ENCODE assay signal across 8 cellular contexts in genomic region chr1:8702848-8703810, GRCh38.
DNase-seq lines count a peak whose midpoint lies in the region; ATAC-seq and TF ChIP-seq lines count a peak whose summit lies in the region.

No MANE protein-coding gene starts in this region.

- ATAC-seq in HG03439 (IDR thresholded peaks at IDR 0.05; ENCODE audit: unreplicated experiment), result peak; percentile 72
- ATAC-seq in left lung, result peak; percentile 88

- peaks cover 5% of the 10 kb centered on the region for H3K27me3 Mint-ChIP-seq in activated CD4-positive, alpha-beta T cell treated with anti-CD3 and anti-CD28 coated beads, Interleukin-2, amount 10 ng/mL, durations not matched to agents 24 days and 14 days

- H3K36me3 ChIP-seq in BE2C (no peaks in the 10 kb centered on the region), left lung (no peaks in the 10 kb centered on the region)

- peak overlapping the region; percentile 69 for H3K4me3 ChIP-seq in BE2C (ENCODE audit: low read depth, low read length)
- H3K4me3 ChIP-seq in left lung, result peak overlapping the region; percentile 55 to 63

- DNase-seq in BE2C (peak; percentile 87), NCI-H524 (lab: John Stamatoyannopoulos, UW) (peak; percentile 89 to 96), dermis microvascular lymphatic vessel endothelial cell (ENCODE audit: low read depth in 2 of 2) (peak; percentile 87 to 95), left lung (peak; percentile 93 to 96)
- peak; percentile 92 for DNase-seq in activated CD4-positive, alpha-beta T cell treated with anti-CD3 and anti-CD28 coated beads, Interleukin-2, amount 10 ng/mL, durations not matched to agents 24 days and 14 days
- DNase-seq in stimulated activated CD4-positive, alpha-beta T cell treated with anti-CD3 and anti-CD28 coated beads, Interleukin-2, amount 100 ng/mL, for 48 hours, result peak; percentile 58 to 60

- intact Hi-C loops in activated CD4-positive, alpha-beta T cell treated with anti-CD3 and anti-CD28 coated beads, Interleukin-2, amount 10 ng/mL, durations not matched to agents 24 days and 14 days (cut with micrococcal nuclease), result loop anchor here (2.0 to 5.0 kb wide), 4 partner anchors 114 to 281 kb away; partner anchors contain the start of genes ENO1 and RERE
- intact Hi-C loops in left lung (cut with DNase I), result no loop called here

- peaks cover 40% of the 10 kb centered on the region for H3K4me1 Mint-ChIP-seq in activated CD4-positive, alpha-beta T cell treated with anti-CD3 and anti-CD28 coated beads, Interleukin-2, amount 10 ng/mL, durations not matched to agents 24 days and 14 days

- peaks cover 13% of the 10 kb centered on the region for H3K36me3 Mint-ChIP-seq in activated CD4-positive, alpha-beta T cell treated with anti-CD3 and anti-CD28 coated beads, Interleukin-2, amount 10 ng/mL, durations not matched to agents 24 days and 14 days (ENCODE audit: low read depth)

- H3K27ac Mint-ChIP-seq in activated CD4-positive, alpha-beta T cell treated with anti-CD3 and anti-CD28 coated beads, Interleukin-2, amount 10 ng/mL, durations not matched to agents 24 days and 14 days, result peak overlapping the region; percentile 84

- TF ChIP-seq CTCF in BE2C (IDR thresholded peaks at IDR 0.05; ENCODE audit: low read depth, low read length) (no peak), left lung (IDR thresholded peaks at IDR 0.05) (peak in 1 of 2 donors; percentile 10)

- H3K4me3 Mint-ChIP-seq in activated CD4-positive, alpha-beta T cell treated with anti-CD3 and anti-CD28 coated beads, Interleukin-2, amount 10 ng/mL, durations not matched to agents 24 days and 14 days, result peak overlapping the region; percentile 89

- H3K9me3 ChIP-seq in BE2C (no peaks in the 10 kb centered on the region), left lung (no peaks in the 10 kb centered on the region)

- peak overlapping the region; percentile 85 for H3K27ac ChIP-seq in left lung

- no peaks in the 10 kb centered on the region for H3K27me3 ChIP-seq in BE2C
- no peaks in the 10 kb centered on the region for H3K27me3 ChIP-seq in left lung

- no peaks in the 10 kb centered on the region for H3K9me3 Mint-ChIP-seq in activated CD4-positive, alpha-beta T cell treated with anti-CD3 and anti-CD28 coated beads, Interleukin-2, amount 10 ng/mL, durations not matched to agents 24 days and 14 days

- H3K4me1 ChIP-seq in BE2C, result peaks cover 8% of the 10 kb centered on the region
- H3K4me1 ChIP-seq in left lung, result peaks cover 8 to 42% of the 10 kb centered on the region in 2 donors

- TF ChIP-seq POLR2A in GM19193 (IDR thresholded peaks at IDR 0.05; ENCODE audit: extremely low read depth, insufficient read depth, insufficient read length), result peak; percentile 68

Comparison
In these comparisons a context has a peak if more than half of its experiments do, and no peak if none do; other contexts are left out.
1. Peak in every context shown above with its lines: DNase-seq, ATAC-seq, H3K4me3 ChIP-seq and H3K27ac ChIP-seq.